24 cellular contexts compared by ENCODE assay signal in the genomic region with DNA sequence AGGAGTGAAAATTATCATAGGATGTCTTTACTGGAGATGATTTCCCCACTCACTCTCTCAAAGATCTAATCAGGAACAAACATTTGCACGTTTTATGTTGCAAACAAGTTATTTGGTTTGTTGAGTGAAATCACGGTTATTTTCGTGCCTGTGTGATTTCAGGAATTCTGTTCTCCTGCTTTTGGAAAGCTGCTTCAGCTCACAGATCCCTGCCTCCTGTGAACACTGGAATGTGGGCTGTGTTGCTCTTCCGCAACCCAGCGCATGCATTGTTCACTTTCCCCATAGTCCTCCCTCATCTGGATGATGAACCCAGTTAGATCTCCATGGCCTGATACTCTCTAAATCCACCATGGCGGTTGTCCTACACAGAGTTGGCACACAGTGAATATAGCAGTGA.
DNase-seq lines count a peak whose midpoint lies in the region; ATAC-seq, FAIRE-seq and TF ChIP-seq lines count a peak whose summit lies in the region.
"Had no signal": no experiment of that assay in that cellular context is flagged by ENCODE, and none has a peak within 500 bp of the region (broad histone marks: within the 10 kb centered on the region; RNA-seq: fewer than 3 reads in every experiment).

No MANE protein-coding gene starts in this region.

- no peaks in the 10 kb centered on the region for H4K20me1 ChIP-seq in GM12878 (ENCODE audit: control insufficient read depth, insufficient read depth)

- H3K9ac ChIP-seq in GM12878 (ENCODE audit: control insufficient read depth, insufficient read depth, low read length), result no peak overlapping the region

- TF ChIP-seq POLR2A in GM12878 (IDR thresholded peaks at IDR 0.05; ENCODE audit: low read depth, low read length), result no peak

- H3K9me3 ChIP-seq in GM12878 (replicated peaks; ENCODE audit: control insufficient read depth, insufficient read depth, low read length), result peaks cover 2% of the 10 kb centered on the region; the same call in 2 of the 3 replicates
- H3K9me3 ChIP-seq: MG63 had no signal

- no peaks in the 10 kb centered on the region for H3K79me2 ChIP-seq in GM12878 (ENCODE audit: control insufficient read depth, insufficient read depth, low read length)

- TF ChIP-seq RAD21 in Ishikawa (IDR thresholded peaks at IDR 0.05; ENCODE audit: low read depth), result peak; percentile 10; the same call in 1 of the 2 replicates
- no peak for TF ChIP-seq RAD21 in GM12878 (IDR thresholded peaks at IDR 0.05; ENCODE audit: insufficient read depth, low read depth, low read length)

- H3K27me3 Mint-ChIP-seq in nephron (ENCODE audit: low read depth), result no peaks in the 10 kb centered on the region
- H3K27me3 Mint-ChIP-seq in stimulated activated naive B cell treated with anti-CD40 and anti-IgM and Interleukin-4, amounts not matched to agents 10 μg/mL and 1 μg/mL and 100 μg/mL, for 72 hours, result no peaks in the 10 kb centered on the region
- H3K27me3 Mint-ChIP-seq: CD4-positive, CD25-positive, alpha-beta regulatory T cell; T-helper 17 cell had no signal

- no peak for FAIRE-seq in GM12878 (lab: Jason Lieb, UNC)
- FAIRE-seq: GM12892 had no signal

- H3K4me3 ChIP-seq in GM12878, result no peak overlapping the region
- H3K4me3 ChIP-seq: MG63 had no signal

- no peaks in the 10 kb centered on the region for H3K36me3 Mint-ChIP-seq in nephron (ENCODE audit: low read depth)
- H3K36me3 Mint-ChIP-seq in stimulated activated naive B cell treated with anti-CD40 and anti-IgM and Interleukin-4, amounts not matched to agents 10 μg/mL and 1 μg/mL and 100 μg/mL, for 72 hours, result peaks cover 30 to 39% of the 10 kb centered on the region in 2 donors
- H3K36me3 Mint-ChIP-seq: CD4-positive, CD25-positive, alpha-beta regulatory T cell had no signal

- SMC1A ChIA-PET in GM12878 (lab: Charles Lee; ENCODE audit: uncharacterized antibody, unreplicated experiment), result interaction anchor here (0.8 to 6.5 kb wide), 6 partner anchors 28 to 123 kb away, joined by 3 to 43 read pairs (median 4); no protein-coding TSS in a partner anchor

- intact Hi-C loops in GM12878 (cut with micrococcal nuclease; ENCODE audit: unreplicated experiment), result loop anchor here (5.0 kb wide), 2 partner anchors 53 to 273 kb away; no protein-coding TSS in a partner anchor

- H3K4me1 Mint-ChIP-seq in nephron, result peaks cover 61% of the 10 kb centered on the region
- peaks cover 49 to 93% of the 10 kb centered on the region in 2 donors for H3K4me1 Mint-ChIP-seq in stimulated activated naive B cell treated with anti-CD40 and anti-IgM and Interleukin-4, amounts not matched to agents 10 μg/mL and 1 μg/mL and 100 μg/mL, for 72 hours

- no peaks in the 10 kb centered on the region for H3K9me3 Mint-ChIP-seq in nephron
- peaks cover 3 to 4% of the 10 kb centered on the region in 2 donors for H3K9me3 Mint-ChIP-seq in stimulated activated naive B cell treated with anti-CD40 and anti-IgM and Interleukin-4, amounts not matched to agents 10 μg/mL and 1 μg/mL and 100 μg/mL, for 72 hours
- H3K9me3 Mint-ChIP-seq: CD4-positive, CD25-positive, alpha-beta regulatory T cell had no signal

- H3K36me3 ChIP-seq in GM12878 (ENCODE audit: control insufficient read depth in 2 of 2, insufficient read depth in 2 of 2, low read length in 1 of 2), result no peaks in the 10 kb centered on the region
- H3K36me3 ChIP-seq: MG63 had no signal

- H3K4me2 ChIP-seq in GM12878 (ENCODE audit: control insufficient read depth, insufficient read depth), result peak overlapping the region; percentile 44; the same call in 1 of the 2 replicates

- POLR2A ChIA-PET in GM12878 (lab: Charles Lee), result no interaction called here

- H3K4me3 Mint-ChIP-seq in nephron, result no peak overlapping the region
- H3K4me3 Mint-ChIP-seq in stimulated activated naive B cell treated with anti-CD40 and anti-IgM and Interleukin-4, amounts not matched to agents 10 μg/mL and 1 μg/mL and 100 μg/mL, for 72 hours, result peak overlapping the region in 1 of 2 donors; percentile 50
- H3K4me3 Mint-ChIP-seq: CD4-positive, CD25-positive, alpha-beta regulatory T cell; T-helper 17 cell had no signal

- CTCF ChIA-PET in GM12878 (lab: Yijun Ruan, JAX), result interaction anchor here (0.6 to 1.5 kb wide), 5 partner anchors 21 to 860 kb away, joined by 3 to 4 read pairs (median 4); no protein-coding TSS in a partner anchor

- no peaks in the 10 kb centered on the region; a peak in 1 of 4 replicates for H3K27me3 ChIP-seq in GM12878 (replicated peaks in 1 of 2; ENCODE audit: control insufficient read depth in 2 of 2, insufficient read depth in 2 of 2, low read length in 1 of 2)
- H3K27me3 ChIP-seq: MG63 had no signal

- TF ChIP-seq EP300 in Ishikawa (IDR thresholded peaks at IDR 0.05; ENCODE audit: borderline replicate concordance) (0 out of 2 replicates have a peak, but pooled peaks have one; percentile 12), GM12878 (IDR thresholded peaks at IDR 0.05; ENCODE audit: borderline replicate concordance in 1 of 2, control insufficient read depth in 1 of 2, low read depth in 2 of 2, low read length in 2 of 2) (no peak)

- peaks cover 23% of the 10 kb centered on the region for H3K4me1 ChIP-seq in GM12878 (ENCODE audit: control insufficient read depth, insufficient read depth, low read length)

- 81% methylated on average over 6 of the region's 6 CpGs for WGBS in GM12878 (ENCODE audit: insufficient coverage, insufficient replicate concordance, low lambda C conversion rate, missing lambda C conversion rate)

- RAD21 ChIA-PET in GM12878 (lab: Charles Lee; ENCODE audit: unreplicated experiment), result interaction anchor here (0.8 to 1.6 kb wide), 2 partner anchors 51 to 123 kb away, joined by 3 to 7 read pairs; no protein-coding TSS in a partner anchor

- no peak for DNase-seq in GM12878 (ENCODE audit: low read depth, low spot score)
- DNase-seq in stimulated activated naive B cell treated with anti-CD40 and anti-IgM and Interleukin-4, amounts not matched to agents 10 μg/mL and 1 μg/mL and 100 μg/mL, for 72 hours, result no peak
- DNase-seq in HCEC 1CT, result no peak
- DNase-seq: ACHN; Caco-2; CD4-positive, CD25-positive, alpha-beta regulatory T cell; EL; H7; MG63; NCI-H1092 treated with DMSO at 0.1 percent for 48 hours; NCI-H1694; NCI-H2081 treated with DMSO at 0.1 percent for 48 hours; NCI-H748 treated with DMSO at 0.1 percent for 48 hours; NK-92 treated with Interleukin-12 subunit alpha and Interleukin-12 subunit beta, amount 100 ng/mL, for 24 hours; PC-3; RPMI8226; SIG-M5; T-helper 17 cell had no signal

- BruUV-seq in GM12878 (replicated peaks; lab: Mats Ljungman, UMichigan), result no TSS peak

- in situ Hi-C loops in GM12878 (cut with MboI), result no loop called here

- H3K27ac ChIP-seq in GM12878 (ENCODE audit: control insufficient read depth, insufficient read depth), result no peak overlapping the region
- H3K27ac ChIP-seq: HL-60 had no signal

- no peak overlapping the region for H2AFZ ChIP-seq in GM12878 (ENCODE audit: control insufficient read depth, low read depth, low read length)

- peak overlapping the region; percentile 70 to 75 (median 72) for H3K27ac Mint-ChIP-seq in nephron
- H3K27ac Mint-ChIP-seq in stimulated activated naive B cell treated with anti-CD40 and anti-IgM and Interleukin-4, amounts not matched to agents 10 μg/mL and 1 μg/mL and 100 μg/mL, for 72 hours, result peak overlapping the region; percentile 83
- H3K27ac Mint-ChIP-seq: CD4-positive, CD25-positive, alpha-beta regulatory T cell; T-helper 17 cell had no signal

- ATAC-seq in GM12878 (no peak), HG02938 (IDR thresholded peaks at IDR 0.05; ENCODE audit: unreplicated experiment) (no peak), HG03378 (IDR thresholded peaks at IDR 0.05; ENCODE audit: unreplicated experiment) (no peak)
- ATAC-seq in stimulated activated naive B cell treated with anti-CD40 and anti-IgM and Interleukin-4, amounts not matched to agents 10 μg/mL and 1 μg/mL and 100 μg/mL, for 72 hours (replicated peaks), result no peak
- ATAC-seq: PC-3 had no signal

- TF ChIP-seq CTCF in GM12878 (IDR thresholded peaks at IDR 0.05 in 2 of 3, conservative IDR thresholded peaks at IDR 0.05 in 1 of 3; ENCODE audit: control insufficient read depth in 2 of 3, extremely low read depth in 1 of 3, insufficient read depth in 1 of 3, low read depth in 3 of 3, low read length in 3 of 3), result no peak
- TF ChIP-seq CTCF in nephron (IDR thresholded peaks at IDR 0.05; ENCODE audit: unreplicated experiment in 3 of 3), result no peak

TF ChIP-seq in Ishikawa, 13 proteins besides CTCF, POLR2A, EP300 and RAD21 (continues in another document):
- TF ChIP-seq, protein P1, sequence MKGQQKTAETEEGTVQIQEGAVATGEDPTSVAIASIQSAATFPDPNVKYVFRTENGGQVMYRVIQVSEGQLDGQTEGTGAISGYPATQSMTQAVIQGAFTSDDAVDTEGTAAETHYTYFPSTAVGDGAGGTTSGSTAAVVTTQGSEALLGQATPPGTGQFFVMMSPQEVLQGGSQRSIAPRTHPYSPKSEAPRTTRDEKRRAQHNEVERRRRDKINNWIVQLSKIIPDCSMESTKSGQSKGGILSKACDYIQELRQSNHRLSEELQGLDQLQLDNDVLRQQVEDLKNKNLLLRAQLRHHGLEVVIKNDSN (IDR thresholded peaks at IDR 0.05), result no peak
- TF ChIP-seq TAF1 (IDR thresholded peaks at IDR 0.05; ENCODE audit: low read depth) (no peak), FOXM1 (IDR thresholded peaks at IDR 0.05; ENCODE audit: borderline replicate concordance, low read depth) (no peak), ZBTB7A (IDR thresholded peaks at IDR 0.05; ENCODE audit: low read depth) (no peak), YY1 (IDR thresholded peaks at IDR 0.05; ENCODE audit: low read depth) (no peak)
- TF ChIP-seq, protein P2, sequence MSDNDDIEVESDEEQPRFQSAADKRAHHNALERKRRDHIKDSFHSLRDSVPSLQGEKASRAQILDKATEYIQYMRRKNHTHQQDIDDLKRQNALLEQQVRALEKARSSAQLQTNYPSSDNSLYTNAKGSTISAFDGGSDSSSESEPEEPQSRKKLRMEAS (IDR thresholded peaks at IDR 0.05), result peak; percentile 39; the same call in 1 of the 2 replicates

TF ChIP-seq in GM12878, 131 proteins besides CTCF, POLR2A, EP300 and RAD21 (continues in another document):
- TF ChIP-seq FOS (IDR thresholded peaks at IDR 0.05; ENCODE audit: borderline replicate concordance, extremely low read depth, insufficient read length) (no peak), ZNF622 (IDR thresholded peaks at IDR 0.05) (no peak), NRF1 (conservative IDR thresholded peaks at IDR 0.05; ENCODE audit: low read depth, low read length) (no peak), TARDBP (IDR thresholded peaks at IDR 0.05; ENCODE audit: borderline replicate concordance) (no peak), SUZ12 (IDR thresholded peaks at IDR 0.05; ENCODE audit: unreplicated experiment) (no peak), GATAD2B (conservative IDR thresholded peaks at IDR 0.05; ENCODE audit: low read depth) (no peak), RBBP5 (conservative IDR thresholded peaks at IDR 0.05) (no peak), JUNB (IDR thresholded peaks at IDR 0.05) (no peak)
